Comparison of ENCODE assay signal across 3 cellular contexts in genomic region chr9:34956066-34956465, GRCh38. TPM values are rescaled to one million over a fixed set of nuclear protein-coding genes. Genes with fewer than 3 reads are reported as not detected.
"Had no signal": no experiment of that assay in that cellular context is flagged by ENCODE, and none has a peak within 500 bp of the region (broad histone marks: within the 10 kb centered on the region; RNA-seq: fewer than 3 reads in every experiment).

No MANE protein-coding gene starts in this region.

RNA-seq across cellular contexts. Expression of gene PHF24, which starts 2.0 kb away (rescaled TPM):
- total RNA-seq: activated CD8-positive, alpha-beta memory T cell treated with anti-CD3 and anti-CD28 coated beads for 36 hours; activated naive CD4-positive, alpha-beta T cell treated with anti-CD3 and anti-CD28 coated beads for 36 hours had no signal
- polyA plus RNA-seq: aorta had no signal
